Comparison of ENCODE assay signal across 1 cellular context in genomic region chr4:40980318-40980883, GRCh38.
TF ChIP-seq lines count a peak whose summit lies in the region.

No MANE protein-coding gene starts in this region.

TF ChIP-seq in WTC11, 78 proteins besides CTCF, POLR2A, EP300 and RAD21 (continued from another document):
- TF ChIP-seq ZNF532 (CRISPR knock-in tag; IDR thresholded peaks at IDR 0.05; ENCODE audit: borderline replicate concordance) (no peak), HMGXB4 (CRISPR knock-in tag; IDR thresholded peaks at IDR 0.05) (no peak), TEAD4 (CRISPR knock-in tag; IDR thresholded peaks at IDR 0.05) (no peak), TP53 (CRISPR knock-in tag; IDR thresholded peaks at IDR 0.05) (no peak), MYBL2 (CRISPR knock-in tag; IDR thresholded peaks at IDR 0.05) (no peak), CREM (CRISPR knock-in tag; IDR thresholded peaks at IDR 0.05) (no peak), ELF4 (CRISPR knock-in tag; IDR thresholded peaks at IDR 0.05; ENCODE audit: low read depth) (no peak)
- TF ChIP-seq, protein P1, sequence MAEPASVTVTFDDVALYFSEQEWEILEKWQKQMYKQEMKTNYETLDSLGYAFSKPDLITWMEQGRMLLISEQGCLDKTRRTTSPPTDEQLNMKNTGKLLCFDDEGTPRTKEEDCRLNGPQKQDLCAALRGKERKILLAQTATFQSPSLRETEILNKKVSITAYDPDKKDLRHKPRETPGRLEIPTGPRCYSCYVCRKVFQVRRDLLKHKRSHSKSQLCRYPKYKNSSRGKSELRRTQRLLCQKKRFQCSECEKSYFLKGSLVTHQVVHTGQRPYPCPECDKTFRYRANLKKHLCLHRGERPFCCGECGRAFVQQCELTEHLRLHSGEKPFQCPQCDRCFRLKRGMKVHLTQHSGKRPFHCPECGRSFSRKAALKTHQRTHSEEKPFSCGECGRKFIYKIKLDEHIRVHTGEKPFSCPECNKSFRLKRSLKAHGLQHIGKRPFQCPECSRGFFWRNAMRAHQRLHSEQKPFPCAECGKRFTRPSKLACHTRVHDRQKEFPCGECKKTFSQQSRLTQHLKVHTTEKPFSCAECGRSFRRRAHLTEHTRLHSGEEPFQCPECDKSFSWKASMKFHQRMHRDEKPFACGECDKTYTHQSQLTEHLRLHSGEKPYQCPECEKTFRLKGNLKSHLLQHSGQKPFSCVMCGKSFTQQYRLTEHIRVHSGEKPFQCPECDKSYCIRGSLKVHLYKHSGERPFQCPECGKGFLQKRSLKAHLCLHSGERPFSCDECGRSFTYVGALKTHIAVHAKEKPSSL (CRISPR knock-in tag; conservative IDR thresholded peaks at IDR 0.05) = no peak
- TF ChIP-seq, protein P2, sequence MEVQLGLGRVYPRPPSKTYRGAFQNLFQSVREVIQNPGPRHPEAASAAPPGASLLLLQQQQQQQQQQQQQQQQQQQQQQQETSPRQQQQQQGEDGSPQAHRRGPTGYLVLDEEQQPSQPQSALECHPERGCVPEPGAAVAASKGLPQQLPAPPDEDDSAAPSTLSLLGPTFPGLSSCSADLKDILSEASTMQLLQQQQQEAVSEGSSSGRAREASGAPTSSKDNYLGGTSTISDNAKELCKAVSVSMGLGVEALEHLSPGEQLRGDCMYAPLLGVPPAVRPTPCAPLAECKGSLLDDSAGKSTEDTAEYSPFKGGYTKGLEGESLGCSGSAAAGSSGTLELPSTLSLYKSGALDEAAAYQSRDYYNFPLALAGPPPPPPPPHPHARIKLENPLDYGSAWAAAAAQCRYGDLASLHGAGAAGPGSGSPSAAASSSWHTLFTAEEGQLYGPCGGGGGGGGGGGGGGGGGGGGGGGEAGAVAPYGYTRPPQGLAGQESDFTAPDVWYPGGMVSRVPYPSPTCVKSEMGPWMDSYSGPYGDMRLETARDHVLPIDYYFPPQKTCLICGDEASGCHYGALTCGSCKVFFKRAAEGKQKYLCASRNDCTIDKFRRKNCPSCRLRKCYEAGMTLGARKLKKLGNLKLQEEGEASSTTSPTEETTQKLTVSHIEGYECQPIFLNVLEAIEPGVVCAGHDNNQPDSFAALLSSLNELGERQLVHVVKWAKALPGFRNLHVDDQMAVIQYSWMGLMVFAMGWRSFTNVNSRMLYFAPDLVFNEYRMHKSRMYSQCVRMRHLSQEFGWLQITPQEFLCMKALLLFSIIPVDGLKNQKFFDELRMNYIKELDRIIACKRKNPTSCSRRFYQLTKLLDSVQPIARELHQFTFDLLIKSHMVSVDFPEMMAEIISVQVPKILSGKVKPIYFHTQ (CRISPR knock-in tag; IDR thresholded peaks at IDR 0.05) = no peak
